1 cellular context compared by ENCODE assay signal in the genomic region with DNA sequence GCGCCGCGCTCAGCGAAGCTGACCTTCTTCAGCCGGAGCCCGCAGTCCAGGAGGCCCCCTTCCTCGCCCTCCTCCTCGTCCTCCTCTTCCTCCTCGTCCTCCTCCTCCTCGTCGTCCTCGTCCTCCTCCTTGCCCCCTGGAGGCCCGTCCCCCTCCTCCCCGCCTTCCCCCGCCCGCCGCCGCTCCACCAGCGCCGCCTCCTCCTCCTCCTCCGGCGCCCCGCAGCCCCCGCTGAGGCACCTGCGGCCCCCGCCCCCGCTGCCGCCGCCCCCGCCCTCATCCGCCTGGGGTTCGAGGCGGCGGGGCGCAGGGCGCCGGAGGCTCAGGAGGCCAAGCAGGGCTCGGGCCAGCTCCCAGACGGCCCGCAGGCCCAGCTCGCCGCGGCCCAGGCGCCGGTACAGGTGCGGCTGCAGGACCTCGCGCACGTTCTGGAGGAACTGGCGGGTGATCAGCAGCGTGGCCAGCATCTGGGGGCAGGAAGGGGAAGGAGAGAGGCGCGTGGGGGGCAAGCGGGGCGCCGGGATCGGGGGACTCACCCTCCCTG.
TF ChIP-seq lines count a peak whose summit lies in the region.

No MANE protein-coding gene starts in this region.

TF ChIP-seq in HCT116, 20 proteins besides CTCF, POLR2A, EP300 and RAD21 (continued from another document):
- TF ChIP-seq, protein P1, sequence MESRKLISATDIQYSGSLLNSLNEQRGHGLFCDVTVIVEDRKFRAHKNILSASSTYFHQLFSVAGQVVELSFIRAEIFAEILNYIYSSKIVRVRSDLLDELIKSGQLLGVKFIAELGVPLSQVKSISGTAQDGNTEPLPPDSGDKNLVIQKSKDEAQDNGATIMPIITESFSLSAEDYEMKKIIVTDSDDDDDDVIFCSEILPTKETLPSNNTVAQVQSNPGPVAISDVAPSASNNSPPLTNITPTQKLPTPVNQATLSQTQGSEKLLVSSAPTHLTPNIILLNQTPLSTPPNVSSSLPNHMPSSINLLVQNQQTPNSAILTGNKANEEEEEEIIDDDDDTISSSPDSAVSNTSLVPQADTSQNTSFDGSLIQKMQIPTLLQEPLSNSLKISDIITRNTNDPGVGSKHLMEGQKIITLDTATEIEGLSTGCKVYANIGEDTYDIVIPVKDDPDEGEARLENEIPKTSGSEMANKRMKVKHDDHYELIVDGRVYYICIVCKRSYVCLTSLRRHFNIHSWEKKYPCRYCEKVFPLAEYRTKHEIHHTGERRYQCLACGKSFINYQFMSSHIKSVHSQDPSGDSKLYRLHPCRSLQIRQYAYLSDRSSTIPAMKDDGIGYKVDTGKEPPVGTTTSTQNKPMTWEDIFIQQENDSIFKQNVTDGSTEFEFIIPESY (IDR thresholded peaks at IDR 0.05; ENCODE audit: extremely low read depth, insufficient replicate concordance, low read length): no peak
- no peak for TF ChIP-seq YY1 (IDR thresholded peaks at IDR 0.05; ENCODE audit: extremely low read depth, insufficient replicate concordance, low read depth, low read length)
- no peak for TF ChIP-seq ELF1 (IDR thresholded peaks at IDR 0.05; ENCODE audit: borderline replicate concordance, low read depth)
- TF ChIP-seq EGR1 (IDR thresholded peaks at IDR 0.05; ENCODE audit: low read depth): no peak
- TF ChIP-seq, protein P2, sequence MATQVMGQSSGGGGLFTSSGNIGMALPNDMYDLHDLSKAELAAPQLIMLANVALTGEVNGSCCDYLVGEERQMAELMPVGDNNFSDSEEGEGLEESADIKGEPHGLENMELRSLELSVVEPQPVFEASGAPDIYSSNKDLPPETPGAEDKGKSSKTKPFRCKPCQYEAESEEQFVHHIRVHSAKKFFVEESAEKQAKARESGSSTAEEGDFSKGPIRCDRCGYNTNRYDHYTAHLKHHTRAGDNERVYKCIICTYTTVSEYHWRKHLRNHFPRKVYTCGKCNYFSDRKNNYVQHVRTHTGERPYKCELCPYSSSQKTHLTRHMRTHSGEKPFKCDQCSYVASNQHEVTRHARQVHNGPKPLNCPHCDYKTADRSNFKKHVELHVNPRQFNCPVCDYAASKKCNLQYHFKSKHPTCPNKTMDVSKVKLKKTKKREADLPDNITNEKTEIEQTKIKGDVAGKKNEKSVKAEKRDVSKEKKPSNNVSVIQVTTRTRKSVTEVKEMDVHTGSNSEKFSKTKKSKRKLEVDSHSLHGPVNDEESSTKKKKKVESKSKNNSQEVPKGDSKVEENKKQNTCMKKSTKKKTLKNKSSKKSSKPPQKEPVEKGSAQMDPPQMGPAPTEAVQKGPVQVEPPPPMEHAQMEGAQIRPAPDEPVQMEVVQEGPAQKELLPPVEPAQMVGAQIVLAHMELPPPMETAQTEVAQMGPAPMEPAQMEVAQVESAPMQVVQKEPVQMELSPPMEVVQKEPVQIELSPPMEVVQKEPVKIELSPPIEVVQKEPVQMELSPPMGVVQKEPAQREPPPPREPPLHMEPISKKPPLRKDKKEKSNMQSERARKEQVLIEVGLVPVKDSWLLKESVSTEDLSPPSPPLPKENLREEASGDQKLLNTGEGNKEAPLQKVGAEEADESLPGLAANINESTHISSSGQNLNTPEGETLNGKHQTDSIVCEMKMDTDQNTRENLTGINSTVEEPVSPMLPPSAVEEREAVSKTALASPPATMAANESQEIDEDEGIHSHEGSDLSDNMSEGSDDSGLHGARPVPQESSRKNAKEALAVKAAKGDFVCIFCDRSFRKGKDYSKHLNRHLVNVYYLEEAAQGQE (IDR thresholded peaks at IDR 0.05; ENCODE audit: low read depth): no peak
